ENCODE assay signal across 33 cellular contexts in genomic region chr2:82852787-82853186, GRCh38.
"Had no signal": no experiment of that assay in that cellular context is flagged by ENCODE, and none has a peak within 500 bp of the region (broad histone marks: within the 10 kb centered on the region; RNA-seq: fewer than 3 reads in every experiment).

No MANE protein-coding gene starts in this region.

- H3K4me3 ChIP-seq: ascending aorta, cardiac muscle cell, colonic mucosa had no signal

- H3K4me1 ChIP-seq: ascending aorta, colonic mucosa had no signal

- H3K9me3 ChIP-seq: ascending aorta, colonic mucosa had no signal

- H3K27ac ChIP-seq: ascending aorta, cardiac muscle cell, colonic mucosa, VCaP had no signal

- ATAC-seq: activated T-cell treated with anti-CD3 and anti-CD28 coated beads, Interleukin-2, amount 50 U/mL, for 4 hours had no signal

- H3K36me3 ChIP-seq: ascending aorta, cardiac muscle cell, colonic mucosa had no signal

- H3K27me3 ChIP-seq: ascending aorta, cardiac muscle cell, colonic mucosa had no signal

- DNase-seq: activated B cell treated with CpG ODN at 0.5 μM for 24 hours; activated CD4-positive, alpha-beta memory T cell treated with anti-CD3 and anti-CD28 coated beads for 36 hours; activated CD4-positive, alpha-beta T cell treated with anti-CD3 and anti-CD28 coated beads for 4 hours; activated CD4-positive, alpha-beta T cell treated with anti-CD3 and anti-CD28 coated beads, Interleukin-2, amount 50 U/mL, for 1 hour; activated CD4-positive, CD25-positive, alpha-beta regulatory T cell treated with anti-CD3 and anti-CD28 coated beads, Interleukin-2, amount 50 U/mL, for 72 hours; activated CD8-positive, alpha-beta memory T cell treated with anti-CD3 and anti-CD28 coated beads, Interleukin-2, amount 50 U/mL, for 4 hours; activated effector memory CD4-positive, alpha-beta T cell treated with anti-CD3 and anti-CD28 coated beads, Interleukin-2, amount 50 U/mL, for 16 hours; activated naive CD4-positive, alpha-beta T cell; activated naive CD4-positive, alpha-beta T cell treated with anti-CD3 and anti-CD28 coated beads, Interleukin-2, amount 50 U/mL, for 16 hours; activated naive CD8-positive, alpha-beta T cell treated with anti-CD3 and anti-CD28 coated beads for 36 hours; activated T-cell treated with anti-CD3 and anti-CD28 coated beads for 4 hours; activated T-cell treated with anti-CD3 and anti-CD28 coated beads, Interleukin-2, amount 50 U/mL, for 4 hours; amniotic stem cell; colonic mucosa; Karpas-422; KBM-7; MM.1S; MV-4-11; NCI-H1092 treated with DMSO at 0.1 percent for 48 hours; NCI-H1417; NCI-H187 treated with DMSO at 0.1 percent for 48 hours; NCI-H2081; NCI-H2171 treated with DMSO at 0.1 percent for 48 hours; NCI-H226; NCI-H524 treated with DMSO at 0.1 percent for 48 hours; NK-92 treated with Interleukin-12 subunit alpha and Interleukin-12 subunit beta, amount 100 ng/mL, for 24 hours; Right ventricle myocardium superior; SW 1271; T-helper 1 cell; T-helper 9 cell had no signal
